ENCODE assay signal across 12 cellular contexts in the genomic region with DNA sequence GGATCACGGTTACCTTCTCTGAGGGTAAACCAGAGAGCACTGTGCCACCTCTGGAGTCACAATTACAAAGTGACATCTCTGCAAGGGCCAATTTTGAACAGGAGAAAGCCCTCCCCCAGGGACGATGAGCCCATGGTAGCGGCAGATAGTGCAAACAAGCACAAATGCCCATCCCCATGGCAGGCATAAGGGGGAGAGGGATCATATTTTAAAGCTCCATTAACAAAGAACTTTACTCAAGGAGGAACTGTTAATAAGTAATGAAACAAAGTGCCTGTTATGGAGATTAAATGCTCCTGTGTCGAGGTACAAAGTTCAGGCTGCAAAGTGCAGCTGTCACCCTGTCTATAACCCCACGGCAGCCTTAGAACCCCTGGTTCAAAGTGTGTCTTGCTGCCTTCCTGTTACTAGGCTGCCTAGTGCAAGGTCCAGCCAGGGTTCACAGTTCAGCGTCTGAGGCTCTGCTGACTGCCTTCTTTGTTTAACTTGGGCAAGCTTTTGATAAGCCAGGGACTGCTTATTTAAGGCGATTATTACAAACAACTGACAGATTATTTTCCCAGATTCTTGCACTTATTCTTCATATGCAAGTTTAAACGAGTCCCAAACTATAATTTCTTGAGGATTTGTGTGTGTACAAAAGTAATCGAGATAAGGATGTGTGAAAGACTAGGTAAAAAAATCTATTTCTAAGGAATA.
DNase-seq lines count a peak whose midpoint lies in the region; ATAC-seq, FAIRE-seq and TF ChIP-seq lines count a peak whose summit lies in the region.
"Had no signal": no experiment of that assay in that cellular context is flagged by ENCODE, and none has a peak within 500 bp of the region (broad histone marks: within the 10 kb centered on the region; RNA-seq: fewer than 3 reads in every experiment).

No MANE protein-coding gene starts in this region.

- no peak overlapping the region for H3K9ac ChIP-seq in mammary epithelial cell (ENCODE audit: insufficient read depth, low read length)

- intact Hi-C loops in mammary epithelial cell (cut with micrococcal nuclease) (no loop called here), breast epithelium (cut with DNase I; ENCODE audit: low total_unique reads) (no loop called here), right lobe of liver (cut with DNase I) (no loop called here), transverse colon (cut with DNase I; ENCODE audit: low total_unique reads) (no loop called here)
- intact Hi-C loops in activated naive CD4-positive, alpha-beta T cell treated with anti-CD3 and anti-CD28 coated beads for 36 hours (cut with micrococcal nuclease) = no loop called here

- no peaks in the 10 kb centered on the region for H3K27me3 ChIP-seq in mammary epithelial cell (ENCODE audit: insufficient read depth, low read length)
- no peaks in the 10 kb centered on the region for H3K27me3 ChIP-seq in breast epithelium
- H3K27me3 ChIP-seq in bronchial epithelial cell (ENCODE audit: control insufficient read depth, insufficient read depth, low read length) = no peaks in the 10 kb centered on the region
- H3K27me3 ChIP-seq in right lobe of liver = no peaks in the 10 kb centered on the region
- no peaks in the 10 kb centered on the region for H3K27me3 ChIP-seq in transverse colon

- dilution Hi-C loops in mammary epithelial cell (cut with HindIII; ENCODE audit: low sequenced_read_pairs) = no loop called here

- in situ Hi-C loops in mammary epithelial cell (cut with MboI; ENCODE audit: low sequenced_read_pairs in 2 of 2) (no loop called here), transverse colon (cut with MboI; ENCODE audit: low pct_ligation_motif_present in 1 of 4, low pct_unique_long_range_greater_than_20kb in 1 of 4, low sequenced_read_pairs in 3 of 4) (no loop called here)

- H3K4me3 ChIP-seq in mammary epithelial cell (replicated peaks in 1 of 3; ENCODE audit: insufficient read depth in 1 of 3, low read depth in 2 of 3, low read length in 3 of 3) = no peak overlapping the region
- H3K4me3 ChIP-seq in breast epithelium = no peak overlapping the region
- H3K4me3 ChIP-seq in bronchial epithelial cell (ENCODE audit: low read depth, low read length) = no peak overlapping the region
- H3K4me3 ChIP-seq in right lobe of liver = peak overlapping the region in 2 of 3 donors; percentile 17 to 36
- no peak overlapping the region for H3K4me3 ChIP-seq in transverse colon

- peak; percentile 28 for TF ChIP-seq EP300 in transverse colon (IDR thresholded peaks at IDR 0.05; ENCODE audit: low read depth)

- peak; percentile 88 to 96 (median 94) for ATAC-seq in right lobe of liver
- ATAC-seq in GM19397 (IDR thresholded peaks at IDR 0.05; ENCODE audit: unreplicated experiment) = no peak

- TF ChIP-seq POLR2A in breast epithelium (IDR thresholded peaks at IDR 0.05) (no peak), right lobe of liver (IDR thresholded peaks at IDR 0.05) (no peak), transverse colon (IDR thresholded peaks at IDR 0.05) (no peak)

- H3K9me3 Mint-ChIP-seq in activated naive CD4-positive, alpha-beta T cell treated with anti-CD3 and anti-CD28 coated beads for 36 hours = no peaks in the 10 kb centered on the region

- H4K20me1 ChIP-seq in mammary epithelial cell (ENCODE audit: insufficient read depth, low read length) = no peaks in the 10 kb centered on the region

- H3K9me3 ChIP-seq in mammary epithelial cell (replicated peaks; ENCODE audit: insufficient read depth, low read length) (no peaks in the 10 kb centered on the region), breast epithelium (no peaks in the 10 kb centered on the region), right lobe of liver (no peaks in the 10 kb centered on the region), transverse colon (no peaks in the 10 kb centered on the region)

- H3K4me3 Mint-ChIP-seq in activated naive CD4-positive, alpha-beta T cell treated with anti-CD3 and anti-CD28 coated beads for 36 hours = no peak overlapping the region

- 60% methylated on average over 9 of the region's 9 CpGs for WGBS in mammary epithelial cell (ENCODE audit: low coverage, missing lambda C conversion rate)
- 11% methylated on average over 9 of the region's 9 CpGs for WGBS in right lobe of liver (ENCODE audit: insufficient coverage, low coverage, low lambda C conversion rate, missing lambda C conversion rate)
- WGBS in transverse colon (ENCODE audit: low coverage in 1 of 2), 2 donors = 27 to 48% methylated on average over 4 to 9 of the region's 9 CpGs

- TF ChIP-seq CTCF in mammary epithelial cell (conservative IDR thresholded peaks at IDR 0.05 in 1 of 2, IDR thresholded peaks at IDR 0.05 in 1 of 2; ENCODE audit: extremely low read depth in 1 of 2, insufficient read depth in 1 of 2, low read depth in 1 of 2, low read length in 2 of 2) (no peak), breast epithelium (IDR thresholded peaks at IDR 0.05) (no peak), bronchial epithelial cell (IDR thresholded peaks at IDR 0.05; ENCODE audit: insufficient read depth, low read length, severe bottlenecking) (no peak), right lobe of liver (IDR thresholded peaks at IDR 0.05) (no peak), transverse colon (IDR thresholded peaks at IDR 0.05) (no peak)

- H3K4me1 ChIP-seq in mammary epithelial cell (ENCODE audit: insufficient read depth, low read length) (no peaks in the 10 kb centered on the region), breast epithelium (no peaks in the 10 kb centered on the region), right lobe of liver (peaks cover 0 to 38% (median 19%) of the 10 kb centered on the region in 4 donors), transverse colon (peaks cover 0 to 68% (median 24%) of the 10 kb centered on the region in 4 donors)

- H3K4me2 ChIP-seq in mammary epithelial cell (ENCODE audit: insufficient read depth, low read depth, low read length) = no peak overlapping the region

- peaks cover 15% of the 10 kb centered on the region for H3K27me3 Mint-ChIP-seq in activated naive CD4-positive, alpha-beta T cell treated with anti-CD3 and anti-CD28 coated beads for 36 hours (ENCODE audit: low read depth)

- no peaks in the 10 kb centered on the region for H3K36me3 ChIP-seq in mammary epithelial cell (ENCODE audit: insufficient read depth, low read length)
- H3K36me3 ChIP-seq in breast epithelium = no peaks in the 10 kb centered on the region
- no peaks in the 10 kb centered on the region for H3K36me3 ChIP-seq in bronchial epithelial cell (ENCODE audit: control insufficient read depth, insufficient read depth, low read length)
- no peaks in the 10 kb centered on the region for H3K36me3 ChIP-seq in right lobe of liver
- no peaks in the 10 kb centered on the region for H3K36me3 ChIP-seq in transverse colon

- no peak overlapping the region for H3K27ac Mint-ChIP-seq in activated naive CD4-positive, alpha-beta T cell treated with anti-CD3 and anti-CD28 coated beads for 36 hours

- no peaks in the 10 kb centered on the region for H3K79me2 ChIP-seq in mammary epithelial cell (ENCODE audit: insufficient read depth, low read length)

- peak overlapping the region; percentile 21 for H2AFZ ChIP-seq in mammary epithelial cell (ENCODE audit: low read depth, low read length)

- H3K27ac ChIP-seq in mammary epithelial cell (ENCODE audit: insufficient read depth, low read depth, low read length) (no peak overlapping the region), breast epithelium (no peak overlapping the region), right lobe of liver (peak overlapping the region in 2 of 3 donors; percentile 32 to 68), transverse colon (peak overlapping the region; percentile 75 to 82 (median 79))
- H3K27ac ChIP-seq: epithelial cell of prostate had no signal

- no peaks in the 10 kb centered on the region for H3K36me3 Mint-ChIP-seq in activated naive CD4-positive, alpha-beta T cell treated with anti-CD3 and anti-CD28 coated beads for 36 hours (ENCODE audit: low read depth)

- BruUV-seq in mammary epithelial cell (replicated peaks; lab: Mats Ljungman, UMichigan) = no TSS peak

- CTCF ChIA-PET in mammary epithelial cell (lab: Charles Lee; ENCODE audit: low non-redundant PET) = interaction anchor here (0.7 kb wide), 1 partner anchor 43 kb away, joined by 3 read pairs; no protein-coding TSS in a partner anchor
- CTCF ChIA-PET in activated naive CD4-positive, alpha-beta T cell treated with anti-CD3 and anti-CD28 coated beads for 36 hours (lab: Charles Lee) = no interaction called here

- no peak for FAIRE-seq in bronchial epithelial cell (lab: Jason Lieb, UNC)

- H3K4me1 Mint-ChIP-seq in activated naive CD4-positive, alpha-beta T cell treated with anti-CD3 and anti-CD28 coated beads for 36 hours (ENCODE audit: low read depth) = no peaks in the 10 kb centered on the region

- no peak for DNase-seq in mammary epithelial cell
- DNase-seq in breast epithelium (ENCODE audit: low spot score in 2 of 2) = no peak
- DNase-seq in bronchial epithelial cell (ENCODE audit: low read depth) = peak; percentile 7
- peak; percentile 79 to 95 (median 90) for DNase-seq in right lobe of liver
- peak; percentile 89 for DNase-seq in transverse colon
- no peak for DNase-seq in activated naive CD4-positive, alpha-beta T cell treated with anti-CD3 and anti-CD28 coated beads for 36 hours
- DNase-seq in NOMO-1 treated with dmso at 0.1 percent for 144 hours (lab: John Stamatoyannopoulos, UW; ENCODE audit: unreplicated experiment) = no peak
- DNase-seq: activated T-cell treated with anti-CD3 and anti-CD28 coated beads for 4 hours, NCI-H187 treated with DMSO at 0.1 percent for 48 hours, occipital lobe had no signal

Comparison
In these comparisons a context has a peak if more than half of its experiments do, and no peak if none do; other contexts are left out.
1. DNase-seq: peak in bronchial epithelial cell (single experiment), right lobe of liver (3 of 3) and transverse colon (single experiment); none in mammary epithelial cell (single experiment), breast epithelium (0 of 2), activated naive CD4-positive, alpha-beta T cell treated with anti-CD3 and anti-CD28 coated beads for 36 hours (single experiment) and NOMO-1 treated with dmso at 0.1 percent for 144 hours (single experiment).
2. H3K27ac ChIP-seq: peak in right lobe of liver (2 of 3) and transverse colon (4 of 4); none in mammary epithelial cell (single experiment) and breast epithelium (0 of 2).
3. H3K4me3 ChIP-seq: peak in right lobe of liver (2 of 3); none in mammary epithelial cell (0 of 3), breast epithelium (0 of 3), bronchial epithelial cell (single experiment) and transverse colon (0 of 4).